14 cellular contexts compared by ENCODE assay signal in the genomic region with DNA sequence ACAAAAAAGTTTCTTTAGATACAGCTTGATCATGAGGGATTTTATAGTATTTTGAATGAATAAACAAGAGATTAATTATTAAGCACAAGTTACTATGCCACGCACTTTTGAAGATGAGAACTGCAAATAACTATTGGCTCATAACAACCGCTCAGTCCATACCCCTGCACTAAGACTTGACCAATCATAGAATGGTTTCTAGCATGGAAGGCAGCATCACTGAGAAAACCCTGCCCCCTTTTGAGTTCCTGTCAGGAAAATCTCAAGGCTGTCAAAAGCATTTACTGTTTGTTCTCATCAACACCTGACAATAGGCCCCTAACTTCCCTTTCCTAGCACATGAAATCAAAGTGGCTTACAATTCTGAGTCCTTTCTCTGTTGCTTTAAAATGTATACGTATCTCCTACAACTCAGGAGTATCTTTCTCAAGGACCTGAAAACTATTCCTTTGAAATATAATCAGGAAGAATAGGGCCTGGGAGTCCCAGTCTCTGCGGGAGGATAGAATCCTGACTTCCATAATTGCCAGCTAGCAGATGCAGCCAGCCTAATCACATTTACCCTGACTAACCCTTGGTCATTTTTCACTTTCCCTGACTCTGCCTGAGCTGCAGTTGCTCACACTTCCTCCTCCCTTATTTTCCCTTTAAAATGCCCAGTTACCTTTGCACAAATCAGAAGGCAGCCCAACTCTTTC. TPM values are rescaled to one million over a fixed set of nuclear protein-coding genes. Genes with fewer than 3 reads are reported as not detected.
DNase-seq lines count a peak whose midpoint lies in the region; ATAC-seq and TF ChIP-seq lines count a peak whose summit lies in the region.
"Had no signal": no experiment of that assay in that cellular context is flagged by ENCODE, and none has a peak within 500 bp of the region (broad histone marks: within the 10 kb centered on the region; RNA-seq: fewer than 3 reads in every experiment).

No MANE protein-coding gene starts in this region.

- H4K8ac ChIP-seq in neuronal stem cell (ENCODE audit: low read depth, low read length), result no peak overlapping the region

- H3K27ac Mint-ChIP-seq in endothelial cell (ENCODE audit: unreplicated experiment), result peak overlapping the region; percentile 76

- no peaks in the 10 kb centered on the region for H3K36me3 Mint-ChIP-seq in endothelial cell (ENCODE audit: low read depth, unreplicated experiment)

- H3K4me1 ChIP-seq in neuronal stem cell (ENCODE audit: control insufficient read depth in 2 of 2, insufficient read depth in 1 of 2, low read depth in 1 of 2, low read length in 2 of 2), result no peaks in the 10 kb centered on the region

- H3K79me1 ChIP-seq in neuronal stem cell (ENCODE audit: low read depth, low read length), result no peaks in the 10 kb centered on the region

- no CpG with 5 or more reads among the region's 4 CpGs for WGBS in neuronal stem cell (ENCODE audit: extremely low coverage in 2 of 2, insufficient read length in 2 of 2, insufficient replicate concordance in 1 of 2), 2 donors

- no peak overlapping the region for H2AK5ac ChIP-seq in neuronal stem cell (ENCODE audit: low read depth, low read length)

- no peak overlapping the region for H3K4ac ChIP-seq in neuronal stem cell (ENCODE audit: low read length)

- H4K91ac ChIP-seq in neuronal stem cell (ENCODE audit: low read depth, low read length, poor library complexity), result no peak overlapping the region

- peaks cover 21% of the 10 kb centered on the region for H3K4me1 Mint-ChIP-seq in endothelial cell (ENCODE audit: unreplicated experiment)

- H3K14ac ChIP-seq in neuronal stem cell (ENCODE audit: low read length), result no peak overlapping the region

- no peak overlapping the region for H2BK12ac ChIP-seq in neuronal stem cell (ENCODE audit: low read length)

- no peak overlapping the region for H2BK120ac ChIP-seq in neuronal stem cell (ENCODE audit: low read depth, low read length)

- no peak for ATAC-seq in HG03025 (IDR thresholded peaks at IDR 0.05; ENCODE audit: low FRiP score, unreplicated experiment)
- no peak for ATAC-seq in HG03097 (IDR thresholded peaks at IDR 0.05; ENCODE audit: low FRiP score, unreplicated experiment)
- no peak for ATAC-seq in HG03442 (IDR thresholded peaks at IDR 0.05; ENCODE audit: unreplicated experiment)

- no peaks in the 10 kb centered on the region for H3K36me3 ChIP-seq in neuronal stem cell (replicated peaks in 1 of 2; ENCODE audit: control insufficient read depth in 2 of 2, insufficient read depth in 2 of 2, low read length in 2 of 2)

- no peaks in the 10 kb centered on the region for H3K9me3 Mint-ChIP-seq in endothelial cell (ENCODE audit: unreplicated experiment)

- no peak overlapping the region for H3K4me3 ChIP-seq in neuronal stem cell (ENCODE audit: low read length in 2 of 2)
- H3K4me3 ChIP-seq: SK-N-MC had no signal

- DNase-seq in D341Med (ENCODE audit: low spot score), result peak; percentile 44
- peak; percentile 43 for DNase-seq in NCI-H226
- DNase-seq in endothelial cell (ENCODE audit: low spot score), result no peak
- DNase-seq in neuronal stem cell (ENCODE audit: low spot score), result no peak
- DNase-seq in NCI-H2081 treated with DMSO at 0.1 percent for 48 hours (lab: John Stamatoyannopoulos, UW), result no peak
- DNase-seq: activated CD4-positive, CD25-positive, alpha-beta regulatory T cell treated with anti-CD3 and anti-CD28 coated beads, Interleukin-2, amount 50 U/mL, for 72 hours; activated T-cell treated with anti-CD3 and anti-CD28 coated beads, Interleukin-2, amount 50 U/mL, for 48 hours; amygdala; foreskin melanocyte; NCI-H1092 had no signal

- H2BK15ac ChIP-seq in neuronal stem cell (ENCODE audit: low read length), result no peak overlapping the region

- no peak overlapping the region for H3K4me3 Mint-ChIP-seq in endothelial cell (ENCODE audit: unreplicated experiment)

- H3K9ac ChIP-seq in neuronal stem cell (ENCODE audit: low read depth, low read length, poor library complexity), result no peak overlapping the region

- peak overlapping the region; percentile 53 for H2AFZ ChIP-seq in neuronal stem cell (ENCODE audit: low read length)

- H3K18ac ChIP-seq in neuronal stem cell (ENCODE audit: low read length), result no peak overlapping the region

- H3K4me2 ChIP-seq in neuronal stem cell (ENCODE audit: insufficient read depth, low read length, poor library complexity, severe bottlenecking), result no peak overlapping the region

- no peak overlapping the region for H3K23ac ChIP-seq in neuronal stem cell (ENCODE audit: low read depth, low read length, poor library complexity)

- H3K9me3 ChIP-seq in neuronal stem cell (replicated peaks in 1 of 2; ENCODE audit: control insufficient read depth in 2 of 2, insufficient read depth in 1 of 2, low read depth in 1 of 2, low read length in 2 of 2), result no peaks in the 10 kb centered on the region

- peaks cover 0 to under 1% (median 0%) of the 10 kb centered on the region in 3 experiments for H3K27me3 ChIP-seq in neuronal stem cell (ENCODE audit: control insufficient read depth in 3 of 3, insufficient read depth in 3 of 3, low read depth in 1 of 3, low read length in 3 of 3)

- no peak overlapping the region for H2BK5ac ChIP-seq in neuronal stem cell (ENCODE audit: low read length)

- H3K27ac ChIP-seq in neuronal stem cell (replicated peaks; ENCODE audit: low read length), result no peak overlapping the region
- H3K27ac ChIP-seq: SK-N-MC had no signal

- peaks cover 4% of the 10 kb centered on the region for H3K27me3 Mint-ChIP-seq in endothelial cell (ENCODE audit: unreplicated experiment)

- TF ChIP-seq CTCF in endothelial cell (IDR thresholded peaks at IDR 0.05; ENCODE audit: unreplicated experiment), result no peak

RNA-seq across cellular contexts. Expression of a gene that starts 9.0 kb away (rescaled TPM):
- 48.5 TPM for total RNA-seq in endothelial cell (ENCODE audit: unreplicated experiment)
- polyA plus RNA-seq in neuronal stem cell (2013, experiment 1 of 2), result 85.2 TPM
- 87.8 TPM for polyA plus RNA-seq in neuronal stem cell (2013, experiment 2 of 2)

Comparison
In these comparisons a context has a peak if more than half of its experiments do, and no peak if none do; other contexts are left out.
1. DNase-seq: peak in D341Med (single experiment) and NCI-H226 (single experiment); none in endothelial cell (single experiment), neuronal stem cell (single experiment) and NCI-H2081 treated with DMSO at 0.1 percent for 48 hours (single experiment).